8 cellular contexts compared by ENCODE assay signal in genomic region chr15:55289573-55290360, GRCh38. TPM values are rescaled to one million over a fixed set of nuclear protein-coding genes. Genes with fewer than 3 reads are reported as not detected.
DNase-seq lines count a peak whose midpoint lies in the region; ATAC-seq lines count a peak whose summit lies in the region.

Gene RAB27A (minus strand): TSS chr15:55289813. CDS start chr15:55234934, 54,879 bp downstream.

- peak within 1 kb of the TSS; percentile 80 for H3K27ac ChIP-seq in urinary bladder (ENCODE audit: low read depth)

- peak within 1 kb of the TSS; percentile 81 for H3K4me3 ChIP-seq in urinary bladder (ENCODE audit: low read depth, low read length)

- DNase-seq in COLO829 (ENCODE audit: low spot score) (peak; percentile 28), HK-2 (ENCODE audit: unreplicated experiment) (peak; percentile 63), SKM-1 (lab: John Stamatoyannopoulos, UW; ENCODE audit: unreplicated experiment) (peak; percentile 49), head of caudate nucleus (peak in 41 of 42 donors; percentile 18 to 84 (median 52)), posterior cingulate gyrus (peak in 6 of 10 donors; percentile 4 to 91 (median 29))
- DNase-seq in activated naive CD4-positive, alpha-beta T cell treated with anti-CD3 and anti-CD28 coated beads, Interleukin-2, amount 10 ng/mL, durations not matched to agents 7 days and 5 days = peak; percentile 87

- no peaks in the 10 kb centered on the region for H3K27me3 Mint-ChIP-seq in activated naive CD4-positive, alpha-beta T cell treated with anti-CD3 and anti-CD28 coated beads, Interleukin-2, amount 10 ng/mL, durations not matched to agents 7 days and 5 days

- H3K4me1 ChIP-seq in urinary bladder (ENCODE audit: insufficient read depth) = no peaks in the 10 kb centered on the region

- intact Hi-C loops in head of caudate nucleus (cut with DNase I) = loop anchor here (2.0 kb wide), 1 partner anchor 71 kb away; no protein-coding TSS in a partner anchor
- intact Hi-C loops in posterior cingulate gyrus (cut with DNase I) = loop anchor here (1.0 kb wide), 1 partner anchor 72 kb away; no protein-coding TSS in a partner anchor

- peaks cover 32% of the 10 kb centered on the region for H3K36me3 Mint-ChIP-seq in activated naive CD4-positive, alpha-beta T cell treated with anti-CD3 and anti-CD28 coated beads, Interleukin-2, amount 10 ng/mL, durations not matched to agents 7 days and 5 days

- ATAC-seq in GM19452 (IDR thresholded peaks at IDR 0.05; ENCODE audit: unreplicated experiment) = peak; percentile 63

- CTCF ChIA-PET in activated naive CD4-positive, alpha-beta T cell treated with anti-CD3 and anti-CD28 coated beads, Interleukin-2, amount 10 ng/mL, durations not matched to agents 7 days and 5 days (lab: Charles Lee) = interaction anchor here (3.1 kb wide), 1 partner anchor 71 kb away, joined by 20 read pairs; no protein-coding TSS in a partner anchor

- H3K27ac Mint-ChIP-seq in activated naive CD4-positive, alpha-beta T cell treated with anti-CD3 and anti-CD28 coated beads, Interleukin-2, amount 10 ng/mL, durations not matched to agents 7 days and 5 days = peak within 1 kb of the TSS; percentile 91

- peak within 1 kb of the TSS; percentile 91 for H3K4me3 Mint-ChIP-seq in activated naive CD4-positive, alpha-beta T cell treated with anti-CD3 and anti-CD28 coated beads, Interleukin-2, amount 10 ng/mL, durations not matched to agents 7 days and 5 days

- H3K36me3 ChIP-seq in urinary bladder (ENCODE audit: insufficient read depth) = no peaks in the 10 kb centered on the region

- under 1% methylated on average over 85 of the region's 85 CpGs for WGBS in urinary bladder

- peaks cover 40% of the 10 kb centered on the region for H3K4me1 Mint-ChIP-seq in activated naive CD4-positive, alpha-beta T cell treated with anti-CD3 and anti-CD28 coated beads, Interleukin-2, amount 10 ng/mL, durations not matched to agents 7 days and 5 days

- H3K9me3 Mint-ChIP-seq in activated naive CD4-positive, alpha-beta T cell treated with anti-CD3 and anti-CD28 coated beads, Interleukin-2, amount 10 ng/mL, durations not matched to agents 7 days and 5 days = no peaks in the 10 kb centered on the region

RNA-seq across cellular contexts. Expression of gene RAB27A, which starts in this region (rescaled TPM):
- 17.2 TPM for total RNA-seq in urinary bladder
- polyA plus RNA-seq in urinary bladder = 30.8 TPM

Comparison
In these comparisons a context has a peak if more than half of its experiments do, and no peak if none do; other contexts are left out.
1. Peak in every context shown above with its lines: DNase-seq, ATAC-seq, H3K4me3 ChIP-seq and H3K27ac ChIP-seq.
2. DNase-seq: peak in every context shown above with its lines; median percentile 87 in activated naive CD4-positive, alpha-beta T cell treated with anti-CD3 and anti-CD28 coated beads, Interleukin-2, amount 10 ng/mL, durations not matched to agents 7 days and 5 days; 63 in HK-2; 52 in head of caudate nucleus; 49 in SKM-1; 29 in posterior cingulate gyrus; 28 in COLO829.